8 cellular contexts compared by ENCODE assay signal in the genomic region with DNA sequence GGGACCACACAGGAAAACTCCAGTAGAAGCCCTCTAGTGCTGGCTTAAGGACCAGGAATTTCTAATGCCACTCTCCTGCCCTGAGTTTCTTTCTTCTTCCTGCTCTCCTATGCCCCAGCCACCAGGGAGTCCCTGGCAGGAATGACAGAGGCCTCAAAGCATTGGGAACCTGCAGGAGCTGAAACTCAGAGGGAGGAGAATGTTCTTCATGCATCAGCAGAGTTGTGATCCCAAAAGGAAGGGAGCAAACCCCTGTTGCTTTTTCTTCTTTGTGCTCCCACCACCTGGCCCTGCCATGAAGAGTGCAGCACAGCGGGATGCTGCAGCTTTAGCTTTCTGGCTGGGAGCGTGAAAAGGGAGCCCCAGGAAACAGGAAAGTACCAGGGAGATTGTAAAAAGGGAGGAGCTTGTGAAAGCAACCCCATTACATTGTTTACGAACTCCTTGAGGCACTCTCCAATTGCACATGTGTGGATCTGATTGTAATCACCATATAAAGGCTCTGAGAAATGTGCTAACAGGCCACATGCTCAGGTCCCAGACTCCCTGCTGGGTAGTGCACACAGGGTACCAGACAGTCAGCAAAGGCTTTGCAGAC. TPM values are rescaled to one million over a fixed set of nuclear protein-coding genes. Genes with fewer than 3 reads are reported as not detected.
A peak's percentile ranks its signal among the peaks of the same experiment; 100 is the strongest.
DNase-seq lines count a peak whose midpoint lies in the region; ATAC-seq and TF ChIP-seq lines count a peak whose summit lies in the region.
"Had no signal": no experiment of that assay in that cellular context is flagged by ENCODE, and none has a peak within 500 bp of the region (broad histone marks: within the 10 kb centered on the region; RNA-seq: fewer than 3 reads in every experiment).

No MANE protein-coding gene starts in this region.

- H3K4me3 ChIP-seq in HUES48 (ENCODE audit: low read depth, low read length) (no peak overlapping the region), epithelial cell of esophagus (ENCODE audit: low read length) (no peak overlapping the region)

- H3K27me3 ChIP-seq in HUES48 (ENCODE audit: control insufficient read depth, insufficient read depth, low read length) = no peaks in the 10 kb centered on the region

- H3K4me3 Mint-ChIP-seq in type B pancreatic cell = no peak overlapping the region

- H3K27me3 Mint-ChIP-seq in type B pancreatic cell = peaks cover 15% of the 10 kb centered on the region

- peaks cover 4% of the 10 kb centered on the region for H3K4me1 Mint-ChIP-seq in type B pancreatic cell (ENCODE audit: unreplicated experiment)

- 0 out of 2 replicates have a peak overlapping the region, but pooled peaks have one; percentile 37 for H3K9ac ChIP-seq in HUES48 (ENCODE audit: low read depth, low read length)

- peaks cover 42% of the 10 kb centered on the region for H3K4me1 ChIP-seq in HUES48 (ENCODE audit: control insufficient read depth, insufficient read depth, low read length)

- H3K9me3 Mint-ChIP-seq in type B pancreatic cell = no peaks in the 10 kb centered on the region
- H3K9me3 Mint-ChIP-seq: activated CD4-positive, alpha-beta T cell treated with anti-CD3 and anti-CD28 coated beads, Interleukin-2, amount 10 ng/mL, durations not matched to agents 24 days and 14 days had no signal

- H3K36me3 ChIP-seq in HUES48 (ENCODE audit: control insufficient read depth, insufficient read depth, low read length) = no peaks in the 10 kb centered on the region

- TF ChIP-seq CTCF in epithelial cell of esophagus (IDR thresholded peaks at IDR 0.05; ENCODE audit: insufficient read depth, low read depth, low read length, missing control alignments) = peak; percentile 3
- peak; percentile 4 for TF ChIP-seq CTCF in type B pancreatic cell (conservative IDR thresholded peaks at IDR 0.05)

- ATAC-seq in HG03354 (IDR thresholded peaks at IDR 0.05; ENCODE audit: poor library complexity, severe bottlenecking, unreplicated experiment) (no peak), GM21515 (IDR thresholded peaks at IDR 0.05; ENCODE audit: unreplicated experiment) (no peak)

- DNase-seq in NCI-H510A (lab: John Stamatoyannopoulos, UW) (peak; percentile 95), epithelial cell of esophagus (ENCODE audit: low read depth) (no peak), type B pancreatic cell (ENCODE audit: extremely low spot score, unreplicated experiment) (no peak), Kasumi-1 (lab: John Stamatoyannopoulos, UW) (no peak)
- DNase-seq: activated CD4-positive, alpha-beta T cell treated with anti-CD3 and anti-CD28 coated beads, Interleukin-2, amount 10 ng/mL, durations not matched to agents 24 days and 14 days had no signal

- H3K27ac Mint-ChIP-seq in type B pancreatic cell = no peak overlapping the region

- peak overlapping the region; percentile 93 for H3K27ac ChIP-seq in HUES48 (ENCODE audit: low read depth, low read length)

- H3K9me3 ChIP-seq in HUES48 (ENCODE audit: control insufficient read depth, insufficient read depth, low read length) = peaks cover 9% of the 10 kb centered on the region

- H3K36me3 Mint-ChIP-seq in type B pancreatic cell = no peaks in the 10 kb centered on the region

RNA-seq across cellular contexts. Expression of gene FKBP1A, which starts 34.7 kb away (rescaled TPM):
- 149 and 177 TPM in 2 replicates for total RNA-seq in type B pancreatic cell (ENCODE audit: low replicate concordance)

RNA-seq across cellular contexts. Expression of gene NSFL1C, which starts 39.1 kb away (rescaled TPM):
- total RNA-seq in type B pancreatic cell (ENCODE audit: low replicate concordance) = 79.2 and 81.0 TPM in 2 replicates
